ENCODE assay signal across 10 cellular contexts in the genomic region with DNA sequence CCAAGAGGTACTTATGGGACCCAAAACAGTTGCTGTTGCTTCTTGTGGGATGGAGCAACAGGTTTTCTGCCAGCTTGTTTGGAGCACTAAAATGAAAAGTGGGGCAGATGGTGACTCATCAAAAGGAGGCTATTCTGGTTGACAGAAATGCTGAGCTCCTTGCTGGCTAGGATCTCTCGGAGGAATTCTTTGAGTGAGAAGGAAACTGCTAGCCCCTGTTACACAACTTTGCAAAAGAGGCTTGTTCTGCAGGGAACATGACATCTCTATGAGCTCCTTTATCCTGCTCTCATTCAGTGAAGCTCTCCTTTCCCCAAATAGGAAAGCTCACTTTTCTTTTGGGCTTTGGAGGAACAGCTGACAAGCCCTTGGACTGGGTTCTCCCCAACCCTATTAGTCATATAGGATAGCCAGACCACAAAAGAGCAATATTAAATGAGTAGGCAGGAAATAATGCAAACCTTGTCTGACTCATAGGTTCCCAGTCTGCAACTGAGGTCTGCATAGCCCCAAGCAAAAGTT.
A peak's percentile ranks its signal among the peaks of the same experiment; 100 is the strongest.
DNase-seq lines count a peak whose midpoint lies in the region; ATAC-seq and TF ChIP-seq lines count a peak whose summit lies in the region.
"Had no signal": no experiment of that assay in that cellular context is flagged by ENCODE, and none has a peak within 500 bp of the region (broad histone marks: within the 10 kb centered on the region; RNA-seq: fewer than 3 reads in every experiment).

No MANE protein-coding gene starts in this region.

- H3K23ac ChIP-seq in neuronal stem cell (ENCODE audit: low read depth, low read length, poor library complexity) = no peak overlapping the region

- no peak overlapping the region for H3K18ac ChIP-seq in neuronal stem cell (ENCODE audit: low read length)

- H4K91ac ChIP-seq in neuronal stem cell (ENCODE audit: low read depth, low read length, poor library complexity) = no peak overlapping the region

- H2AK5ac ChIP-seq in neuronal stem cell (ENCODE audit: low read depth, low read length) = no peak overlapping the region

- no peak overlapping the region for H3K4ac ChIP-seq in neuronal stem cell (ENCODE audit: low read length)

- peaks cover 11% of the 10 kb centered on the region for H3K27me3 Mint-ChIP-seq in activated naive CD8-positive, alpha-beta T cell treated with anti-CD3 and anti-CD28 coated beads, Interleukin-2, amount 10 ng/mL, durations not matched to agents 7 days and 5 days
- H3K27me3 Mint-ChIP-seq in activated naive CD8-positive, alpha-beta T cell treated with anti-CD3 and anti-CD28 coated beads for 36 hours = peaks cover 3% of the 10 kb centered on the region
- H3K27me3 Mint-ChIP-seq in endothelial cell (ENCODE audit: unreplicated experiment) = no peaks in the 10 kb centered on the region

- peak; percentile 61 for ATAC-seq in activated naive CD8-positive, alpha-beta T cell treated with anti-CD3 and anti-CD28 coated beads, Interleukin-2, amount 10 ng/mL, durations not matched to agents 7 days and 5 days (ENCODE audit: low read depth)
- ATAC-seq in thoracic aorta (ENCODE audit: insufficient number of reproducible peaks, low FRiP score, low read depth) = peak; percentile 63
- no peak for ATAC-seq in HG02763 (IDR thresholded peaks at IDR 0.05; ENCODE audit: unreplicated experiment)

- H3K14ac ChIP-seq in neuronal stem cell (ENCODE audit: low read length) = no peak overlapping the region

- peaks cover 9% of the 10 kb centered on the region for H3K4me1 Mint-ChIP-seq in activated naive CD8-positive, alpha-beta T cell treated with anti-CD3 and anti-CD28 coated beads, Interleukin-2, amount 10 ng/mL, durations not matched to agents 7 days and 5 days
- H3K4me1 Mint-ChIP-seq in activated naive CD8-positive, alpha-beta T cell treated with anti-CD3 and anti-CD28 coated beads for 36 hours = peaks cover 7% of the 10 kb centered on the region
- H3K4me1 Mint-ChIP-seq in endothelial cell (ENCODE audit: unreplicated experiment) = peaks cover 14% of the 10 kb centered on the region

- H3K27ac ChIP-seq in thoracic aorta (no peak overlapping the region), neuronal stem cell (replicated peaks; ENCODE audit: low read length) (no peak overlapping the region)

- no peak overlapping the region for H2BK120ac ChIP-seq in neuronal stem cell (ENCODE audit: low read depth, low read length)

- WGBS in neuronal stem cell (ENCODE audit: extremely low coverage in 2 of 2, insufficient read length in 2 of 2, insufficient replicate concordance in 1 of 2), 2 donors = no CpG with 5 or more reads among the region's 1 CpG

- no peak for DNase-seq in activated naive CD8-positive, alpha-beta T cell treated with anti-CD3 and anti-CD28 coated beads, Interleukin-2, amount 10 ng/mL, durations not matched to agents 7 days and 5 days
- DNase-seq in activated naive CD8-positive, alpha-beta T cell treated with anti-CD3 and anti-CD28 coated beads for 36 hours = no peak
- DNase-seq in SW480 (ENCODE audit: low spot score) = peak; percentile 76
- DNase-seq in foreskin melanocyte = peak; percentile 56
- DNase-seq in thoracic aorta (ENCODE audit: low spot score) = no peak
- no peak for DNase-seq in neuronal stem cell (ENCODE audit: low spot score)
- no peak for DNase-seq in endothelial cell (ENCODE audit: low spot score)
- DNase-seq: Caco-2, heart left ventricle had no signal

- no peaks in the 10 kb centered on the region for H3K36me3 Mint-ChIP-seq in activated naive CD8-positive, alpha-beta T cell treated with anti-CD3 and anti-CD28 coated beads, Interleukin-2, amount 10 ng/mL, durations not matched to agents 7 days and 5 days
- H3K36me3 Mint-ChIP-seq in activated naive CD8-positive, alpha-beta T cell treated with anti-CD3 and anti-CD28 coated beads for 36 hours = no peaks in the 10 kb centered on the region
- H3K36me3 Mint-ChIP-seq in endothelial cell (ENCODE audit: low read depth, unreplicated experiment) = peaks cover 44% of the 10 kb centered on the region

- H3K9me3 ChIP-seq in thoracic aorta (no peaks in the 10 kb centered on the region), neuronal stem cell (replicated peaks in 1 of 2; ENCODE audit: control insufficient read depth in 2 of 2, insufficient read depth in 1 of 2, low read depth in 1 of 2, low read length in 2 of 2) (no peaks in the 10 kb centered on the region)
- H3K9me3 ChIP-seq: Caco-2, heart left ventricle had no signal

- H3K9me3 Mint-ChIP-seq in activated naive CD8-positive, alpha-beta T cell treated with anti-CD3 and anti-CD28 coated beads, Interleukin-2, amount 10 ng/mL, durations not matched to agents 7 days and 5 days = no peaks in the 10 kb centered on the region
- no peaks in the 10 kb centered on the region for H3K9me3 Mint-ChIP-seq in activated naive CD8-positive, alpha-beta T cell treated with anti-CD3 and anti-CD28 coated beads for 36 hours
- no peaks in the 10 kb centered on the region for H3K9me3 Mint-ChIP-seq in endothelial cell (ENCODE audit: unreplicated experiment)

- no peak overlapping the region for H3K4me3 Mint-ChIP-seq in activated naive CD8-positive, alpha-beta T cell treated with anti-CD3 and anti-CD28 coated beads, Interleukin-2, amount 10 ng/mL, durations not matched to agents 7 days and 5 days
- H3K4me3 Mint-ChIP-seq in activated naive CD8-positive, alpha-beta T cell treated with anti-CD3 and anti-CD28 coated beads for 36 hours = no peak overlapping the region
- H3K4me3 Mint-ChIP-seq in endothelial cell (ENCODE audit: unreplicated experiment) = no peak overlapping the region

- no peak overlapping the region for H2BK15ac ChIP-seq in neuronal stem cell (ENCODE audit: low read length)

- no peak overlapping the region for H3K4me2 ChIP-seq in neuronal stem cell (ENCODE audit: insufficient read depth, low read length, poor library complexity, severe bottlenecking)

- H2AFZ ChIP-seq in neuronal stem cell (ENCODE audit: low read length) = no peak overlapping the region

- H2BK5ac ChIP-seq in neuronal stem cell (ENCODE audit: low read length) = no peak overlapping the region

- H2BK12ac ChIP-seq in neuronal stem cell (ENCODE audit: low read length) = no peak overlapping the region

- H3K27me3 ChIP-seq in thoracic aorta (replicated peaks; ENCODE audit: insufficient read depth) = no peaks in the 10 kb centered on the region
- no peaks in the 10 kb centered on the region for H3K27me3 ChIP-seq in neuronal stem cell (ENCODE audit: control insufficient read depth in 3 of 3, insufficient read depth in 3 of 3, low read depth in 1 of 3, low read length in 3 of 3)
- H3K27me3 ChIP-seq: heart left ventricle had no signal

- no peak overlapping the region for H3K27ac Mint-ChIP-seq in activated naive CD8-positive, alpha-beta T cell treated with anti-CD3 and anti-CD28 coated beads, Interleukin-2, amount 10 ng/mL, durations not matched to agents 7 days and 5 days
- H3K27ac Mint-ChIP-seq in activated naive CD8-positive, alpha-beta T cell treated with anti-CD3 and anti-CD28 coated beads for 36 hours = no peak overlapping the region
- H3K27ac Mint-ChIP-seq in endothelial cell (ENCODE audit: unreplicated experiment) = no peak overlapping the region

- H3K4me1 ChIP-seq in thoracic aorta (ENCODE audit: control insufficient read depth in 1 of 2, low read depth in 2 of 2) (peaks cover 0 to 11% of the 10 kb centered on the region in 2 donors), neuronal stem cell (ENCODE audit: control insufficient read depth in 2 of 2, insufficient read depth in 1 of 2, low read depth in 1 of 2, low read length in 2 of 2) (no peaks in the 10 kb centered on the region)
- H3K4me1 ChIP-seq: Caco-2 had no signal

- H4K8ac ChIP-seq in neuronal stem cell (ENCODE audit: low read depth, low read length) = no peak overlapping the region

- peaks cover 22% of the 10 kb centered on the region for H3K36me3 ChIP-seq in thoracic aorta
- H3K36me3 ChIP-seq in neuronal stem cell (replicated peaks in 1 of 2; ENCODE audit: control insufficient read depth in 2 of 2, insufficient read depth in 2 of 2, low read length in 2 of 2) = peaks cover 18 to 95% of the 10 kb centered on the region in 2 donors

- POLR2A ChIA-PET in activated naive CD8-positive, alpha-beta T cell treated with anti-CD3 and anti-CD28 coated beads, Interleukin-2, amount 10 ng/mL, durations not matched to agents 7 days and 5 days (lab: Charles Lee) = no interaction called here

- H3K79me1 ChIP-seq in neuronal stem cell (ENCODE audit: low read depth, low read length) = no peaks in the 10 kb centered on the region

- H3K9ac ChIP-seq in neuronal stem cell (ENCODE audit: low read depth, low read length, poor library complexity) = no peak overlapping the region

- H3K4me3 ChIP-seq in thoracic aorta (no peak overlapping the region), neuronal stem cell (ENCODE audit: low read length in 2 of 2) (no peak overlapping the region)
- H3K4me3 ChIP-seq: heart left ventricle had no signal

- TF ChIP-seq CTCF in thoracic aorta (IDR thresholded peaks at IDR 0.05) = no peak
- no peak for TF ChIP-seq CTCF in endothelial cell (IDR thresholded peaks at IDR 0.05; ENCODE audit: unreplicated experiment)

Comparison
In these comparisons a context has a peak if more than half of its experiments do, and no peak if none do; other contexts are left out.
1. DNase-seq: peak in SW480 (single experiment) and foreskin melanocyte (single experiment); none in activated naive CD8-positive, alpha-beta T cell treated with anti-CD3 and anti-CD28 coated beads, Interleukin-2, amount 10 ng/mL, durations not matched to agents 7 days and 5 days (single experiment), activated naive CD8-positive, alpha-beta T cell treated with anti-CD3 and anti-CD28 coated beads for 36 hours (single experiment), thoracic aorta (single experiment), neuronal stem cell (single experiment) and endothelial cell (single experiment).